11 cellular contexts compared by ENCODE assay signal in the genomic region with DNA sequence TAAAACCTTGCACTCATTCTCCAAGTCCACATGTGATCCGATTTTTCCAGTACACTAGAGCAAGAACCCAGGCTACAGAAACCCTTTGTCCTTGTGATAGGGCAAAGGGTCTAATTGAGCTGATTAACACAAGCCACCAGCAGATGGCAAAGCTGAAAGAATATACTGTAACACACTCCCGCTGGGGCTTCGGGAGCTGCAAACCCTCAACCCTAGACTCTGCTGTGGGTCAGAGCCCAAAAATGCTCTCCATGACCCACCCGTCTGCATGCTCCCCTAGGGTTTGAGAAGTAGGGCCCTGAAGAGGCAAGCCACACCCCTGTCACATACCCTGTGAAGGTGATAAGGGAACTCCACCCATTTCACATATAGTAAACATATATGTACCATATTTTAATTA. TPM values are rescaled to one million over a fixed set of nuclear protein-coding genes. Genes with fewer than 3 reads are reported as not detected.
DNase-seq lines count a peak whose midpoint lies in the region; ATAC-seq and TF ChIP-seq lines count a peak whose summit lies in the region.
"Had no signal": no experiment of that assay in that cellular context is flagged by ENCODE, and none has a peak within 500 bp of the region (broad histone marks: within the 10 kb centered on the region; RNA-seq: fewer than 3 reads in every experiment).

No MANE protein-coding gene starts in this region.

- peak; percentile 23 for TF ChIP-seq CTCF in brain microvascular endothelial cell (IDR thresholded peaks at IDR 0.05; ENCODE audit: low read depth, low read length, missing control alignments)
- TF ChIP-seq CTCF in upper lobe of right lung (IDR thresholded peaks at IDR 0.05): peak; percentile 18

- H3K27ac ChIP-seq in brain microvascular endothelial cell (no peak overlapping the region), upper lobe of right lung (no peak overlapping the region)
- H3K27ac ChIP-seq: pancreas had no signal

- no peak overlapping the region for H3K4me3 ChIP-seq in brain microvascular endothelial cell (ENCODE audit: low read depth, low read length)
- H3K4me3 ChIP-seq in upper lobe of right lung: no peak overlapping the region
- H3K4me3 ChIP-seq: pancreas had no signal

- peaks cover 19% of the 10 kb centered on the region for H3K4me1 Mint-ChIP-seq in stimulated activated naive CD8-positive, alpha-beta T cell treated with anti-CD3 and anti-CD28 coated beads, Interleukin-15, Interleukin-2, amounts not matched to agents 100 ng/mL and 50 ng/mL, for 24 hours (ENCODE audit: low read depth)

- no peak for DNase-seq in stimulated activated naive CD8-positive, alpha-beta T cell treated with anti-CD3 and anti-CD28 coated beads, Interleukin-15, Interleukin-2, amounts not matched to agents 100 U/mL and 50 U/mL, for 24 hours
- DNase-seq in NCI-H524 treated with DMSO at 0.1 percent for 48 hours (lab: John Stamatoyannopoulos, UW) (peak; percentile 11), brain microvascular endothelial cell (no peak), upper lobe of right lung (no peak), DMS53 (lab: John Stamatoyannopoulos, UW) (no peak), NCI-H2196 treated with DMSO at 0.1 percent for 48 hours (lab: John Stamatoyannopoulos, UW; ENCODE audit: unreplicated experiment) (no peak), NCI-H226 (no peak)
- DNase-seq: left ventricle myocardium superior, pancreas, substantia nigra had no signal

- H3K4me3 Mint-ChIP-seq in stimulated activated naive CD8-positive, alpha-beta T cell treated with anti-CD3 and anti-CD28 coated beads, Interleukin-15, Interleukin-2, amounts not matched to agents 100 ng/mL and 50 ng/mL, for 24 hours: peak overlapping the region; percentile 19

- ATAC-seq in stimulated activated naive CD8-positive, alpha-beta T cell treated with anti-CD3 and anti-CD28 coated beads, Interleukin-15, Interleukin-2, amounts not matched to agents 100 U/mL and 50 U/mL, for 24 hours: no peak
- ATAC-seq in upper lobe of right lung: peak; percentile 49
- ATAC-seq: left ventricle myocardium superior, pancreas had no signal

- H3K9me3 Mint-ChIP-seq in stimulated activated naive CD8-positive, alpha-beta T cell treated with anti-CD3 and anti-CD28 coated beads, Interleukin-15, Interleukin-2, amounts not matched to agents 100 ng/mL and 50 ng/mL, for 24 hours: peaks cover 10% of the 10 kb centered on the region

- H3K36me3 Mint-ChIP-seq in stimulated activated naive CD8-positive, alpha-beta T cell treated with anti-CD3 and anti-CD28 coated beads, Interleukin-15, Interleukin-2, amounts not matched to agents 100 ng/mL and 50 ng/mL, for 24 hours (ENCODE audit: low read depth): no peaks in the 10 kb centered on the region

- in situ Hi-C loops in brain microvascular endothelial cell (cut with HindIII; ENCODE audit: low pct_ligation_motif_present, low sequenced_read_pairs): no loop called here

- H3K27me3 ChIP-seq in brain microvascular endothelial cell (replicated peaks) (no peaks in the 10 kb centered on the region), upper lobe of right lung (no peaks in the 10 kb centered on the region)
- H3K27me3 ChIP-seq: pancreas had no signal

- H3K27ac Mint-ChIP-seq in stimulated activated naive CD8-positive, alpha-beta T cell treated with anti-CD3 and anti-CD28 coated beads, Interleukin-15, Interleukin-2, amounts not matched to agents 100 ng/mL and 50 ng/mL, for 24 hours: no peak overlapping the region

- H3K4me1 ChIP-seq in upper lobe of right lung: no peaks in the 10 kb centered on the region
- H3K4me1 ChIP-seq: pancreas had no signal

- no peaks in the 10 kb centered on the region for H3K36me3 ChIP-seq in brain microvascular endothelial cell (replicated peaks)
- H3K36me3 ChIP-seq in upper lobe of right lung: no peaks in the 10 kb centered on the region
- H3K36me3 ChIP-seq: pancreas had no signal

- no peaks in the 10 kb centered on the region for H3K27me3 Mint-ChIP-seq in stimulated activated naive CD8-positive, alpha-beta T cell treated with anti-CD3 and anti-CD28 coated beads, Interleukin-15, Interleukin-2, amounts not matched to agents 100 ng/mL and 50 ng/mL, for 24 hours

- H3K9me3 ChIP-seq in upper lobe of right lung: no peaks in the 10 kb centered on the region
- H3K9me3 ChIP-seq: pancreas had no signal

- intact Hi-C loops in upper lobe of right lung (cut with DNase I): no loop called here

RNA-seq across cellular contexts. Expression of a gene that starts 33.6 kb away (rescaled TPM):
- total RNA-seq in upper lobe of right lung: 46.5 TPM
